ENCODE assay signal across 8 cellular contexts in the genomic region with DNA sequence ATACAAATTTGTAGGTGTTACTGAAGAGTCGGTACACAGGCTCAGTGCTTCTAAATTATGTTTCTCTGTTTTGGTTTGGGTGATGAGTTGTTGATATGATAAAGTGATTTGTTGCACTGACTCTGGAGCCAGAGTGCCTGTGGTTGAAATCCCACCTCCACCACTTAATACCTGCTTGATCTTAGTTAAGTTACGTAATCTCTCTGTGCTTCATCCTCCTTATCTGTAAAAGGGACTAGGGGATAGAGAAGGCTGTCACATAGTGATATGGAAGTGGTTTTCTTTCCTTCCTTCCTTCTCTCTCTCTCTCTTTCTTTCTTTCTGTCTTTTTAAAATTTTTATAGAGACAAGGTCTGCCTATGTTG. TPM values are rescaled to one million over a fixed set of nuclear protein-coding genes. Genes with fewer than 3 reads are reported as not detected.
DNase-seq lines count a peak whose midpoint lies in the region; ATAC-seq and TF ChIP-seq lines count a peak whose summit lies in the region.

No MANE protein-coding gene starts in this region.

- H3F3A ChIP-seq in GM23248 (ENCODE audit: insufficient read depth) = no peaks in the 10 kb centered on the region

- no peak for TF ChIP-seq EP300 in gastroesophageal sphincter (IDR thresholded peaks at IDR 0.05)

- in situ Hi-C loops in GM23248 (cut with MboI) = no loop called here

- peak overlapping the region; percentile 84 for H2AFZ ChIP-seq in GM23248

- peaks cover 9% of the 10 kb centered on the region for H3K4me1 ChIP-seq in GM23248 (ENCODE audit: insufficient read depth)
- H3K4me1 ChIP-seq in gastroesophageal sphincter = peaks cover 4 to 49% (median 16%) of the 10 kb centered on the region in 3 donors

- no peaks in the 10 kb centered on the region for H3K36me3 Mint-ChIP-seq in T-helper 17 cell (ENCODE audit: low read depth)

- H3K36me3 ChIP-seq in GM23248 (ENCODE audit: low read depth) (no peaks in the 10 kb centered on the region), gastroesophageal sphincter (peaks cover 0 to 29% of the 10 kb centered on the region in 2 donors)

- peak overlapping the region; percentile 76 for H3K4me3 ChIP-seq in GM23248
- peak overlapping the region; percentile 59 to 99 for H3K4me3 ChIP-seq in gastroesophageal sphincter
- peak overlapping the region in 6 of 7 experiments; percentile 82 to 98 (median 92) for H3K4me3 ChIP-seq in skin epidermis

- H3K4me2 ChIP-seq in GM23248 (ENCODE audit: unreplicated experiment) = peak overlapping the region; percentile 83

- no peak for TF ChIP-seq POLR2A in gastroesophageal sphincter (IDR thresholded peaks at IDR 0.05)

- peaks cover 37% of the 10 kb centered on the region for H3K79me2 ChIP-seq in GM23248 (ENCODE audit: insufficient read depth)

- no peaks in the 10 kb centered on the region for H4K20me1 ChIP-seq in GM23248 (ENCODE audit: insufficient read depth)

- WGBS in GM23248 (ENCODE audit: low coverage in 1 of 2, low lambda C conversion rate in 2 of 2, missing lambda C conversion rate in 2 of 2), 2 experiments = 66 to 74% methylated on average over 2 of the region's 2 CpGs
- WGBS in gastroesophageal sphincter (ENCODE audit: low coverage in 1 of 2), 2 donors = 53 to 80% methylated on average over 2 of the region's 2 CpGs

- H3K9me3 ChIP-seq in GM23248 (ENCODE audit: low read depth) (no peaks in the 10 kb centered on the region), T-helper 17 cell (ENCODE audit: control insufficient read depth, low read length, poor library complexity, severe bottlenecking) (no peaks in the 10 kb centered on the region), gastroesophageal sphincter (no peaks in the 10 kb centered on the region)

- CTCF ChIA-PET in GM10248 (lab: Yijun Ruan, JAX) = interaction anchor here (1.9 to 2.2 kb wide), 2 partner anchors 8 to 224 kb away, joined by 6 to 13 read pairs; no protein-coding TSS in a partner anchor

- H3K27me3 ChIP-seq in GM23248 (replicated peaks; ENCODE audit: insufficient read depth) (no peaks in the 10 kb centered on the region), gastroesophageal sphincter (no peaks in the 10 kb centered on the region)

- peaks cover 25% of the 10 kb centered on the region for H3K4me1 Mint-ChIP-seq in T-helper 17 cell

- TF ChIP-seq CTCF in gastroesophageal sphincter (IDR thresholded peaks at IDR 0.05) (no peak), GM10248 (IDR thresholded peaks at IDR 0.05; ENCODE audit: control extremely low read depth, extremely low read depth, low read depth, missing control alignments) (no peak)

- DNase-seq in GM23248 = no peak
- DNase-seq in T-helper 17 cell = no peak
- DNase-seq in GM10248 (ENCODE audit: extremely low spot score) = no peak
- no peak for DNase-seq in HT-29 (ENCODE audit: low spot score)
- no peak for DNase-seq in NCI-H774 (lab: John Stamatoyannopoulos, UW)

- peak overlapping the region; percentile 77 for H3K27ac Mint-ChIP-seq in T-helper 17 cell

- H3K27ac ChIP-seq in GM23248 (peak overlapping the region; percentile 73), gastroesophageal sphincter (peak overlapping the region; percentile 68 to 98 (median 93)), skin epidermis (peak overlapping the region in 20 of 21 experiments; percentile 40 to 98 (median 95))

- H3K9ac ChIP-seq in GM23248 = peak overlapping the region; percentile 88

- no peak for ATAC-seq in T-helper 17 cell
- no peak for ATAC-seq in gastroesophageal sphincter
- ATAC-seq in HG03571 (IDR thresholded peaks at IDR 0.05; ENCODE audit: unreplicated experiment) = no peak

- peak overlapping the region; percentile 92 for H3K4me3 Mint-ChIP-seq in T-helper 17 cell

- H3K27me3 Mint-ChIP-seq in T-helper 17 cell = no peaks in the 10 kb centered on the region

- no peaks in the 10 kb centered on the region for H3K9me2 ChIP-seq in GM23248 (ENCODE audit: insufficient read depth)

- POLR2A ChIA-PET in GM10248 (lab: Yijun Ruan, JAX) = no interaction called here

RNA-seq across cellular contexts. Expression of a gene that starts 0.7 kb away (rescaled TPM):
- total RNA-seq in GM23248 (2014; rRNA removed; shearing (Covaris generic)) = 45.1 and 46.9 TPM in 2 replicates
- 10.9 and 12.2 TPM in 2 replicates for polyA plus RNA-seq in GM23248 (2016; fragmentation: Nextera tagmentation; extraction: Ambion mirVana)
- total RNA-seq in T-helper 17 cell (10 to 100 TPM; 12.4 to 15.8 TPM), gastroesophageal sphincter (10 to 100 TPM; 24.1 to 36.2 (median 27.1) TPM)
- total RNA-seq in HT-29 (2014; rRNA removed; shearing (Covaris generic)) = 42.1 and 47.5 TPM in 2 replicates

RNA-seq across cellular contexts. Expression of a gene that starts 8.5 kb away (rescaled TPM):
- total RNA-seq in GM23248 (2014; rRNA removed; shearing (Covaris generic)) = 5.6 and 9.0 TPM in 2 replicates
- 9.5 and 11.1 TPM in 2 replicates for polyA plus RNA-seq in GM23248 (2016; fragmentation: Nextera tagmentation; extraction: Ambion mirVana)
- total RNA-seq in T-helper 17 cell = 10 to 100 TPM; 25.6 to 27.2 TPM
- 10 to 100 TPM; 12.4 to 17.2 (median 14.9) TPM for total RNA-seq in gastroesophageal sphincter
- 8.4 and 9.2 TPM in 2 replicates for total RNA-seq in HT-29 (2014; rRNA removed; shearing (Covaris generic))

RNA-seq across cellular contexts. Expression of a gene that starts 55.7 kb away (rescaled TPM):
- total RNA-seq in GM23248 (2014; rRNA removed; shearing (Covaris generic)) = 28.1 and 30.5 TPM in 2 replicates
- 4.8 and 5.0 TPM in 2 replicates for polyA plus RNA-seq in GM23248 (2016; fragmentation: Nextera tagmentation; extraction: Ambion mirVana)
- total RNA-seq in T-helper 17 cell (100 to 1,000 TPM; 104 to 112 TPM), gastroesophageal sphincter (10 to 100 TPM; 43.7 to 92.0 (median 60.4) TPM)
- 37.4 and 40.3 TPM in 2 replicates for total RNA-seq in HT-29 (2014; rRNA removed; shearing (Covaris generic))
